ENCODE assay signal across 20 cellular contexts in the genomic region with DNA sequence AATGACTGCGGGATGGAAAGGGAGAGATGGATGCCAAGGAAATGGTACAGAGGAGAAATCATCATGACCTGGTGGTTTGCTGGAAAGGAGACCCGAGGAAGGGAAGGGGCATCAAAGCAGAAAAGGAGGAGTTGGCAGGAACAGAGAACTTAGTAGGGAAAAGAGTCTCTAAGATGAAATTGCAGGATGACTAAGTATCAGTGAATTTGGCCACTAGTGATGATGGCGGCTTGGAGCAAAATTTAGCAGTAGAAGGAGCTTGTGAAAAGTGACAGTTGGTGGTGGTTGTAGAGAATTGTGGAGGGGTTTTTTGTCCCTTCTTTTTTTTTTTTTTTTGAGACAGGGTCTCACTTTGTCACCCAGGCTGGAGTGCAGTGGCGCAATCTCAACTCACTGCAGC. TPM values are rescaled to one million over a fixed set of nuclear protein-coding genes. Genes with fewer than 3 reads are reported as not detected.
DNase-seq lines count a peak whose midpoint lies in the region; ATAC-seq, FAIRE-seq and TF ChIP-seq lines count a peak whose summit lies in the region.
"Had no signal": no experiment of that assay in that cellular context is flagged by ENCODE, and none has a peak within 500 bp of the region (broad histone marks: within the 10 kb centered on the region; RNA-seq: fewer than 3 reads in every experiment).

No MANE protein-coding gene starts in this region.

- DNase-seq in H9 (no peak), PC-3 (no peak), keratinocyte (ENCODE audit: low read depth, low spot score) (no peak), NCI-H146 (lab: John Stamatoyannopoulos, UW) (no peak), dermis blood vessel endothelial cell (no peak), RKO (ENCODE audit: low spot score) (no peak)
- DNase-seq: BE2C; CD4-positive, CD25-positive, alpha-beta regulatory T cell; NCI-H1092; NCI-H1436 treated with DMSO at 0.1 percent for 48 hours; NCI-H2029; NCI-H2227 treated with DMSO at 0.1 percent for 48 hours; NCI-H510A; NCI-H748 treated with DMSO at 0.1 percent for 48 hours; SJCRH30; T-helper 1 cell had no signal

- WGBS in H9 (ENCODE audit: extremely low coverage, insufficient read length, low lambda C conversion rate): no CpG with 5 or more reads among the region's 4 CpGs

- no peaks in the 10 kb centered on the region for H3K27me3 ChIP-seq in BLaER1 treated with 17β-estradiol and CSF1 and Interleukin-3, amounts not matched to agents 10 nM and 100 nM
- H3K27me3 ChIP-seq in H9 (ENCODE audit: insufficient read depth, low read length) (no peaks in the 10 kb centered on the region), PC-3 (ENCODE audit: low read length) (no peaks in the 10 kb centered on the region), keratinocyte (ENCODE audit: control insufficient read depth, extremely low read depth, insufficient read depth, low read length) (no peaks in the 10 kb centered on the region)
- H3K27me3 ChIP-seq: BE2C, SJCRH30 had no signal

- intact Hi-C loops in PC-3 (cut with micrococcal nuclease): no loop called here

- H3K9me3 Mint-ChIP-seq in H9: no peaks in the 10 kb centered on the region

- H3K4me3 ChIP-seq in BLaER1 treated with 17β-estradiol and CSF1 and Interleukin-3, amounts not matched to agents 10 nM and 100 nM: no peak overlapping the region
- H3K4me3 ChIP-seq in PC-3 (ENCODE audit: low read length) (no peak overlapping the region), keratinocyte (ENCODE audit: control insufficient read depth in 2 of 3, extremely low read depth in 1 of 3, insufficient read depth in 2 of 3, low read depth in 1 of 3, low read length in 3 of 3) (no peak overlapping the region)
- H3K4me3 ChIP-seq: GM12878, HAP-1, SJCRH30 had no signal

- no peaks in the 10 kb centered on the region for H3F3A ChIP-seq in PC-3 (ENCODE audit: low read length, unreplicated experiment)

- H3K9me3 ChIP-seq in BLaER1 treated with 17β-estradiol and CSF1 and Interleukin-3, amounts not matched to agents 10 nM and 100 nM (replicated peaks in 1 of 11): peaks cover 0 to 23% (median 4%) of the 10 kb centered on the region in 11 experiments; a peak in 6 of 22 replicates
- H3K9me3 ChIP-seq in H9 (ENCODE audit: control insufficient read depth, low read depth, low read length) (no peaks in the 10 kb centered on the region), PC-3 (ENCODE audit: low read length) (no peaks in the 10 kb centered on the region), keratinocyte (ENCODE audit: control insufficient read depth, low read depth, low read length) (no peaks in the 10 kb centered on the region)
- H3K9me3 ChIP-seq: BE2C, HAP-1, SJCRH30 had no signal

- no peak overlapping the region for H3K23ac ChIP-seq in H9 (ENCODE audit: insufficient read length, low read depth, low read length)

- H3K79me2 ChIP-seq in H9 (ENCODE audit: insufficient read depth, low read length): peaks cover 2% of the 10 kb centered on the region; the same call in 1 of the 2 replicates
- H3K79me2 ChIP-seq in PC-3 (ENCODE audit: low read length): 0 out of 2 replicates have a peak, but pooled peaks cover 8% of the 10 kb centered on the region
- H3K79me2 ChIP-seq in keratinocyte (ENCODE audit: control insufficient read depth, insufficient read depth, low read length): no peaks in the 10 kb centered on the region

- peak; percentile 5 for FAIRE-seq in keratinocyte (lab: Jason Lieb, UNC)
- FAIRE-seq: GM12878 had no signal

- CTCF ChIA-PET in PC-3 (lab: Charles Lee): no interaction called here

- peaks cover 40 to 60% (median 46%) of the 10 kb centered on the region in 10 experiments for H3K4me1 ChIP-seq in BLaER1 treated with 17β-estradiol and CSF1 and Interleukin-3, amounts not matched to agents 10 nM and 100 nM
- peaks cover 3% of the 10 kb centered on the region; the same call in 1 of the 2 replicates for H3K4me1 ChIP-seq in H9 (ENCODE audit: insufficient read depth, low read length)
- peaks cover 17% of the 10 kb centered on the region for H3K4me1 ChIP-seq in PC-3 (ENCODE audit: insufficient read depth, low read length)
- peaks cover 15% of the 10 kb centered on the region for H3K4me1 ChIP-seq in keratinocyte (ENCODE audit: control insufficient read depth, extremely low read depth, insufficient read depth, low read length)
- H3K4me1 ChIP-seq: BE2C had no signal

- H3K18ac ChIP-seq in H9 (ENCODE audit: insufficient read length, low read depth, low read length): no peak overlapping the region

- no peaks in the 10 kb centered on the region; the same call in 1 of the 2 replicates for H3K27me3 Mint-ChIP-seq in H9 (ENCODE audit: low read depth)
- H3K27me3 Mint-ChIP-seq: CD4-positive, CD25-positive, alpha-beta regulatory T cell had no signal

- peaks cover 17 to 18% of the 10 kb centered on the region in 2 experiments for H3K4me1 Mint-ChIP-seq in H9

- peaks cover 0 to 4% (median 0%) of the 10 kb centered on the region in 11 experiments; a peak in 2 of 22 replicates for H3K36me3 ChIP-seq in BLaER1 treated with 17β-estradiol and CSF1 and Interleukin-3, amounts not matched to agents 10 nM and 100 nM
- H3K36me3 ChIP-seq in PC-3 (ENCODE audit: low read depth, low read length) (no peaks in the 10 kb centered on the region), keratinocyte (ENCODE audit: control insufficient read depth in 2 of 2, extremely low read depth in 1 of 2, insufficient read depth in 2 of 2, low read length in 2 of 2) (no peaks in the 10 kb centered on the region)
- H3K36me3 ChIP-seq: BE2C, SJCRH30 had no signal

- dilution Hi-C loops in keratinocyte (cut with MboI; ENCODE audit: extremely low pct_ligation_motif_present, low sequenced_read_pairs): no loop called here

- no peak overlapping the region for H3T11ph ChIP-seq in H9 (ENCODE audit: low read length)

- no TSS peak for BruUV-seq in PC-3 (replicated peaks; lab: Mats Ljungman, UMichigan)

- H4K20me1 ChIP-seq in BLaER1 treated with 17β-estradiol and CSF1 and Interleukin-3, amounts not matched to agents 10 nM and 100 nM: no peaks in the 10 kb centered on the region
- no peaks in the 10 kb centered on the region for H4K20me1 ChIP-seq in H9 (ENCODE audit: control insufficient read depth, insufficient read depth, insufficient read length)
- no peaks in the 10 kb centered on the region for H4K20me1 ChIP-seq in PC-3 (ENCODE audit: low read length)
- H4K20me1 ChIP-seq in keratinocyte (ENCODE audit: control insufficient read depth, extremely low read depth, insufficient read depth, low read length): no peaks in the 10 kb centered on the region

- H3K56ac ChIP-seq in H9 (ENCODE audit: insufficient read length, low read depth, low read length): no peak overlapping the region

- H2AFZ ChIP-seq in H9 (ENCODE audit: low read length) (no peak overlapping the region), PC-3 (ENCODE audit: low read length) (no peak overlapping the region), keratinocyte (ENCODE audit: control insufficient read depth, low read length) (no peak overlapping the region)

- no peak overlapping the region for H3K4me3 Mint-ChIP-seq in H9
- H3K4me3 Mint-ChIP-seq: CD4-positive, CD25-positive, alpha-beta regulatory T cell had no signal

- no peak overlapping the region for H4K91ac ChIP-seq in H9 (ENCODE audit: insufficient read length, low read depth, low read length)

- H4K8ac ChIP-seq in H9 (replicated peaks; ENCODE audit: insufficient read length, low read depth, low read length): no peak overlapping the region

- no peak overlapping the region for H2BK5ac ChIP-seq in H9 (ENCODE audit: insufficient read length, low read length)

- H3K14ac ChIP-seq in H9 (ENCODE audit: insufficient read depth, low read length): no peak overlapping the region

- no peaks in the 10 kb centered on the region for H3K23me2 ChIP-seq in H9 (ENCODE audit: insufficient read length, low read depth, low read length, poor library complexity, severe bottlenecking)

- no peak for ATAC-seq in PC-3
- ATAC-seq: GM12878, Panc1 had no signal

- no peak overlapping the region for H2BK20ac ChIP-seq in H9 (ENCODE audit: low read depth, low read length, poor library complexity, severe bottlenecking)

- POLR2A ChIA-PET in PC-3 (lab: Charles Lee; ENCODE audit: unreplicated experiment): no interaction called here

- no peak overlapping the region for H2BK120ac ChIP-seq in H9 (ENCODE audit: low read depth, low read length, poor library complexity, severe bottlenecking)

- H3K9me2 ChIP-seq in PC-3 (replicated peaks; ENCODE audit: low read length): no peaks in the 10 kb centered on the region

- no peaks in the 10 kb centered on the region for H3K79me1 ChIP-seq in H9 (ENCODE audit: insufficient read depth, low read depth, low read length, poor library complexity, severe bottlenecking)

- H3K36me3 Mint-ChIP-seq in H9 (ENCODE audit: insufficient read depth in 1 of 3, low read depth in 3 of 3): peaks cover 0 to 1% (median 0%) of the 10 kb centered on the region in 3 experiments; a peak in 1 of 7 replicates

- peak overlapping the region in 6 of 11 experiments; percentile 78 to 91 (median 88); a peak in 10 of 22 replicates for H3K27ac ChIP-seq in BLaER1 treated with 17β-estradiol and CSF1 and Interleukin-3, amounts not matched to agents 10 nM and 100 nM
- no peak overlapping the region for H3K27ac ChIP-seq in H9 (ENCODE audit: insufficient read length, low read depth, low read length)
- H3K27ac ChIP-seq in PC-3 (ENCODE audit: low read length): no peak overlapping the region
- no peak overlapping the region for H3K27ac ChIP-seq in keratinocyte (ENCODE audit: control insufficient read depth, insufficient read depth, low read length)
- H3K27ac ChIP-seq: SJCRH30 had no signal

- H3K9ac ChIP-seq in BLaER1 treated with 17β-estradiol and CSF1 and Interleukin-3, amounts not matched to agents 10 nM and 100 nM: no peak overlapping the region
- H3K9ac ChIP-seq in H9 (ENCODE audit: extremely low read depth, insufficient read length, low read length) (no peak overlapping the region), PC-3 (ENCODE audit: low read length) (no peak overlapping the region), keratinocyte (ENCODE audit: control insufficient read depth, extremely low read depth, insufficient read depth, low read length) (no peak overlapping the region)

- no peaks in the 10 kb centered on the region for H3K9me1 ChIP-seq in keratinocyte (ENCODE audit: control insufficient read depth, extremely low read depth, insufficient read depth, low read length)

- 0 out of 2 replicates have a peak overlapping the region, but pooled peaks have one; percentile 93 for H2BK15ac ChIP-seq in H9 (ENCODE audit: low read depth, low read length)

- peak overlapping the region in 6 of 11 experiments; percentile 13 to 92 (median 83); a peak in 6 of 22 replicates for H3K4me2 ChIP-seq in BLaER1 treated with 17β-estradiol and CSF1 and Interleukin-3, amounts not matched to agents 10 nM and 100 nM
- no peak overlapping the region for H3K4me2 ChIP-seq in H9 (ENCODE audit: insufficient read depth, insufficient read length, low read length)
- H3K4me2 ChIP-seq in PC-3 (ENCODE audit: low read length): 0 out of 2 replicates have a peak overlapping the region, but pooled peaks have one; percentile 11
- no peak overlapping the region for H3K4me2 ChIP-seq in keratinocyte (ENCODE audit: control insufficient read depth, extremely low read depth, insufficient read depth, low read depth, low read length)

- H2BK12ac ChIP-seq in H9 (ENCODE audit: insufficient read length, low read depth, low read length): no peak overlapping the region

- no peak overlapping the region for H2AK5ac ChIP-seq in H9 (ENCODE audit: insufficient read length, low read length)

- no peak overlapping the region for H4K5ac ChIP-seq in H9 (ENCODE audit: insufficient read length, low read depth, low read length)

- no peak overlapping the region for H3K4ac ChIP-seq in H9 (ENCODE audit: low read depth, low read length)

- H3K27ac Mint-ChIP-seq in H9: peak overlapping the region in 1 of 3 experiments; percentile 10; a peak in 1 of 7 replicates
- H3K27ac Mint-ChIP-seq: CD4-positive, CD25-positive, alpha-beta regulatory T cell had no signal

- TF ChIP-seq CTCF in H9 (conservative IDR thresholded peaks at IDR 0.05) (no peak), PC-3 (conservative IDR thresholded peaks at IDR 0.05; ENCODE audit: low read depth, low read length) (no peak), keratinocyte (optimal IDR thresholded peaks at IDR 0.05 in 1 of 3, IDR thresholded peaks at IDR 0.05 in 1 of 3, conservative IDR thresholded peaks at IDR 0.05 in 1 of 3; ENCODE audit: extremely low read depth in 1 of 3, insufficient read depth in 2 of 3, low read length in 3 of 3) (no peak)

RNA-seq across cellular contexts. Expression of gene METAP1D, which starts 10.1 kb away (rescaled TPM):
- 5.2 and 6.4 TPM in 2 replicates for total RNA-seq in H9 (2021)
- total RNA-seq in PC-3 (2014; rRNA removed): 7.3 and 12.0 TPM in 2 replicates
- polyA plus RNA-seq in keratinocyte: 3.6 to 5.1 TPM (median 4.5 TPM) in 3 replicates
- 1.4 TPM for polyA plus RNA-seq in keratinocyte (2011; ENCODE audit: low read depth)
- 1.9 and 3.0 TPM in 2 replicates for polyA plus RNA-seq in keratinocyte (2011; cell fraction: cytosol; rRNA removed)
- polyA plus RNA-seq in keratinocyte (2011; cell fraction: nucleus; rRNA removed): 9.7 and 11.3 TPM in 2 replicates
- polyA plus RNA-seq in keratinocyte (2012; ENCODE audit: low replicate concordance): 2.5 and 3.2 TPM in 2 replicates
- polyA minus RNA-seq in keratinocyte: 3.3 to 6.1 TPM (median 3.9 TPM) in 3 replicates
- 2.1 TPM for polyA minus RNA-seq in keratinocyte (2011; cell fraction: cytosol; rRNA and poly(A)+ RNA removed)
- 4.5 and 7.9 TPM in 2 replicates for polyA minus RNA-seq in keratinocyte (2011; cell fraction: nucleus; rRNA and poly(A)+ RNA removed)
- total RNA-seq in dermis blood vessel endothelial cell: 3.3 and 5.3 TPM in 2 replicates

Comparison
In these comparisons a context has a peak if more than half of its experiments do, and no peak if none do; other contexts are left out.
1. H3K27ac ChIP-seq: peak in BLaER1 treated with 17β-estradiol and CSF1 and Interleukin-3, amounts not matched to agents 10 nM and 100 nM (6 of 11); none in H9 (single experiment), PC-3 (single experiment) and keratinocyte (single experiment).
2. H3K4me2 ChIP-seq: peak in BLaER1 treated with 17β-estradiol and CSF1 and Interleukin-3, amounts not matched to agents 10 nM and 100 nM (6 of 11) and PC-3 (single experiment); none in H9 (single experiment) and keratinocyte (single experiment).